In genomic region chr18:48946329-48946835, GRCh38 we compare ENCODE assay signal across 1 cellular context.
TF ChIP-seq lines count a peak whose summit lies in the region.

No MANE protein-coding gene starts in this region.

TF ChIP-seq in A549, 52 proteins besides CTCF, POLR2A, EP300 and RAD21 (continued from another document):
- TF ChIP-seq MYC (IDR thresholded peaks at IDR 0.05; ENCODE audit: borderline replicate concordance, low read length) = no peak
- no peak for TF ChIP-seq ZC3H11A (IDR thresholded peaks at IDR 0.05)
- no peak for TF ChIP-seq FOXS1 (CRISPR knock-in tag; IDR thresholded peaks at IDR 0.05)
- TF ChIP-seq RFX5 (IDR thresholded peaks at IDR 0.05) = no peak
- no peak for TF ChIP-seq JUN (IDR thresholded peaks at IDR 0.05)
- TF ChIP-seq MAFK (IDR thresholded peaks at IDR 0.05; ENCODE audit: partially characterized antibody) = no peak
- TF ChIP-seq TP53 (CRISPR knock-in tag; IDR thresholded peaks at IDR 0.05) = no peak
- TF ChIP-seq MAX (IDR thresholded peaks at IDR 0.05) = no peak
- no peak for TF ChIP-seq HOXA7 (CRISPR knock-in tag; IDR thresholded peaks at IDR 0.05)
- TF ChIP-seq PHF8 (IDR thresholded peaks at IDR 0.05; ENCODE audit: borderline replicate concordance, low read depth) = no peak
- TF ChIP-seq NPAS2 (CRISPR knock-in tag; IDR thresholded peaks at IDR 0.05; ENCODE audit: borderline replicate concordance) = no peak
- no peak for TF ChIP-seq USF2 (IDR thresholded peaks at IDR 0.05)
- TF ChIP-seq ZNF302 (CRISPR knock-in tag; IDR thresholded peaks at IDR 0.05) = no peak
- no peak for TF ChIP-seq PBX3 (IDR thresholded peaks at IDR 0.05)
